Comparison of ENCODE assay signal across 18 cellular contexts in the genomic region with DNA sequence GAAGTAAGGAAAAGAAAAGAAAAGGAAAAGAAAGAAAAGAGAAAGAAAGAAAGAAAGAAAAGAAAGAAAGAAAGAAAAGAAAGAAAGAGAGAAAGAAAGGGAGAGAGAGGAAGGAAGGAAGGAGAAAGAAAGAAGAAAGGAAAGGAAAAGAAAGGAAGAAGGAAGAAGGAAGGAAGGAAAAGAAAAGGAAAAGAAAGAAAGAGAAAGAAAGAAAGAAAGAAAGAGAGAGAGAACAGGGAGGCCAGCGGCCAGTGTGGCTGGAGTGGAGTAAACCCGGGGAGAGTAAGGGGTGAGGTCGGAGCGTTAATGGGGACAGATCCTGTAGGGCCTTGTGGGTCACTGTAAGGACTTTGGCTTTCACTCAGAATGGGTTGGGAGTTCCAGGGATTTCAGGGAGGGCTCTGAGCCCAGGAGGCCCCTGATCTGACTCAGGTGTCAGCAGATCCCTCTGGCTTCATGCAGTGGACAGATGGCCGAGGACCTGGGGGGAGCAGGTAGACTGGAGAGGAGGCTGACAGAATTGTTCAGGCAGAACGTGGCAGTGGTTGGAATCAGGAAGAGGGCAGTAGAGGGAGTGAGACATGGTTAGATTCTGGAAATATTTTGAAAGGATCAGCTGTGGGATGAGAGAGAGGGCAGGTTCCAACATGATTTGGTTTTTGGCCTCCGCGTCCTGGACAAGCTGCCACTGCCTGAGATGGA. TPM values are rescaled to one million over a fixed set of nuclear protein-coding genes. Genes with fewer than 3 reads are reported as not detected.
A peak's percentile ranks its signal among the peaks of the same experiment; 100 is the strongest.
DNase-seq lines count a peak whose midpoint lies in the region; ATAC-seq, FAIRE-seq and TF ChIP-seq lines count a peak whose summit lies in the region.
"Had no signal": no experiment of that assay in that cellular context is flagged by ENCODE, and none has a peak within 500 bp of the region (broad histone marks: within the 10 kb centered on the region; RNA-seq: fewer than 3 reads in every experiment).

No MANE protein-coding gene starts in this region.

- no peak overlapping the region; a peak in 1 of 6 replicates for H3K4me3 ChIP-seq in HepG2 (replicated peaks in 1 of 3; ENCODE audit: insufficient read depth in 1 of 3, low read depth in 2 of 3, low read length in 3 of 3)
- H3K4me3 ChIP-seq in right lobe of liver, result no peak overlapping the region
- no peak overlapping the region for H3K4me3 ChIP-seq in esophagus (ENCODE audit: low read depth in 1 of 2, low read length in 2 of 2)
- H3K4me3 ChIP-seq: transverse colon had no signal

- H4K20me1 ChIP-seq in HepG2 (ENCODE audit: insufficient read depth, low read length), result no peaks in the 10 kb centered on the region

- peak overlapping the region; percentile 82 for H2AFZ ChIP-seq in HepG2 (ENCODE audit: low read length)

- H3K9me3 ChIP-seq in HepG2 (ENCODE audit: low read length) (no peaks in the 10 kb centered on the region), right lobe of liver (no peaks in the 10 kb centered on the region), esophagus (ENCODE audit: control insufficient read depth in 2 of 2, insufficient read depth in 1 of 2, low read depth in 1 of 2, low read length in 1 of 2) (no peaks in the 10 kb centered on the region)
- H3K9me3 ChIP-seq: transverse colon had no signal

- H3K27ac ChIP-seq in HepG2 (ENCODE audit: extremely low read length, insufficient read depth, low read length) (no peak overlapping the region), right lobe of liver (no peak overlapping the region), esophagus (ENCODE audit: low read depth in 2 of 2, low read length in 1 of 2) (peak overlapping the region; percentile 69 to 70)
- H3K27ac ChIP-seq: KMS-11, transverse colon had no signal

- intact Hi-C loops in HepG2 (cut with micrococcal nuclease; ENCODE audit: unreplicated experiment), result no loop called here
- intact Hi-C loops in right lobe of liver (cut with DNase I), result no loop called here

- TF ChIP-seq CTCF in HepG2 (CRISPR knock-in tag; IDR thresholded peaks at IDR 0.05), result 0 out of 2 replicates have a peak, but pooled peaks have one; percentile 3
- no peak for TF ChIP-seq CTCF in right lobe of liver (IDR thresholded peaks at IDR 0.05)
- TF ChIP-seq CTCF in type B pancreatic cell (conservative IDR thresholded peaks at IDR 0.05), result no peak

- H3K4me2 ChIP-seq in HepG2 (ENCODE audit: low read depth, low read length), result peak overlapping the region; percentile 29; the same call in 1 of the 2 replicates
- H3K4me2 ChIP-seq: KMS-11 had no signal

- CTCF ChIA-PET in HepG2 (lab: Yijun Ruan, JAX; ENCODE audit: low intra/inter-chr PET ratio, low total read pairs), result no interaction called here

- DNase-seq in HepG2 (ENCODE audit: low spot score), result no peak
- DNase-seq in right lobe of liver, result no peak
- no peak for DNase-seq in type B pancreatic cell (ENCODE audit: extremely low spot score, unreplicated experiment)
- no peak for DNase-seq in NCI-H2196 treated with DMSO at 0.1 percent for 48 hours (lab: John Stamatoyannopoulos, UW; ENCODE audit: unreplicated experiment)
- no peak for DNase-seq in NCI-H1105 treated with DMSO at 0.1 percent for 48 hours (lab: John Stamatoyannopoulos, UW)
- DNase-seq: ACHN; activated CD4-positive, alpha-beta memory T cell treated with anti-CD3 and anti-CD28 coated beads, Interleukin-2, amount 10 ng/mL, durations not matched to agents 7 days and 5 days; activated effector memory CD4-positive, alpha-beta T cell treated with Interleukin-2 at 50 U/mL for 16 hours; effector memory CD8-positive, alpha-beta T cell; NCI-H1436; NCI-H774; SIG-M5; stimulated activated CD4-positive, alpha-beta T cell treated with anti-CD3 and anti-CD28 coated beads, Interleukin-15, amount 100 ng/mL, for 24 hours; transverse colon had no signal

- peaks cover 6% of the 10 kb centered on the region for H3K4me1 Mint-ChIP-seq in type B pancreatic cell (ENCODE audit: unreplicated experiment)
- H3K4me1 Mint-ChIP-seq: activated CD4-positive, alpha-beta memory T cell treated with anti-CD3 and anti-CD28 coated beads, Interleukin-2, amount 10 ng/mL, durations not matched to agents 7 days and 5 days had no signal

- H3K79me2 ChIP-seq in HepG2 (ENCODE audit: insufficient read depth, low read length), result no peaks in the 10 kb centered on the region

- H3K27ac Mint-ChIP-seq in type B pancreatic cell, result peak overlapping the region; percentile 44
- H3K27ac Mint-ChIP-seq: activated CD4-positive, alpha-beta memory T cell treated with anti-CD3 and anti-CD28 coated beads, Interleukin-2, amount 10 ng/mL, durations not matched to agents 7 days and 5 days had no signal

- 29% methylated on average over 8 of the region's 8 CpGs for WGBS in HepG2 (ENCODE audit: low lambda C conversion rate)
- 86% methylated on average over 1 of the region's 8 CpGs for WGBS in right lobe of liver (ENCODE audit: insufficient coverage, low coverage, low lambda C conversion rate, missing lambda C conversion rate)
- 45 to 62% methylated on average over 8 of the region's 8 CpGs for WGBS in esophagus, 2 donors

- H3K36me3 ChIP-seq in HepG2 (replicated peaks in 1 of 2; ENCODE audit: control insufficient read depth in 1 of 2, insufficient read depth in 2 of 2, low read length in 2 of 2) (no peaks in the 10 kb centered on the region), right lobe of liver (no peaks in the 10 kb centered on the region), esophagus (ENCODE audit: control insufficient read depth in 2 of 2, insufficient read depth in 2 of 2, low read length in 1 of 2) (no peaks in the 10 kb centered on the region)
- H3K36me3 ChIP-seq: transverse colon had no signal

- peaks cover 34% of the 10 kb centered on the region for H3K4me1 ChIP-seq in HepG2 (ENCODE audit: insufficient read depth, low read length)
- peaks cover 0 to 10% (median 4%) of the 10 kb centered on the region in 4 donors for H3K4me1 ChIP-seq in right lobe of liver
- H3K4me1 ChIP-seq in esophagus (ENCODE audit: control insufficient read depth in 2 of 2, insufficient read depth in 2 of 2, low read length in 1 of 2), result peaks cover 4 to 23% of the 10 kb centered on the region in 2 donors

- no peaks in the 10 kb centered on the region for H3K36me3 Mint-ChIP-seq in type B pancreatic cell

- no peak for FAIRE-seq in HepG2 (lab: Jason Lieb, UNC)

- H3K4me3 Mint-ChIP-seq in type B pancreatic cell, result no peak overlapping the region
- H3K4me3 Mint-ChIP-seq: activated CD4-positive, alpha-beta memory T cell treated with anti-CD3 and anti-CD28 coated beads, Interleukin-2, amount 10 ng/mL, durations not matched to agents 7 days and 5 days; effector memory CD8-positive, alpha-beta T cell had no signal

- BruUV-seq in HepG2 (replicated peaks; lab: Mats Ljungman, UMichigan), result no TSS peak

- no peak for TF ChIP-seq POLR2A in HepG2 (IDR thresholded peaks at IDR 0.05; ENCODE audit: insufficient read depth in 1 of 2, low read depth in 2 of 2, low read length in 2 of 2)
- no peak for TF ChIP-seq POLR2A in right lobe of liver (IDR thresholded peaks at IDR 0.05)

- ATAC-seq in HepG2 (peak; percentile 37), right lobe of liver (no peak)
- ATAC-seq: effector memory CD8-positive, alpha-beta T cell had no signal

- no peak for TF ChIP-seq EP300 in HepG2 (IDR thresholded peaks at IDR 0.05; ENCODE audit: low read depth in 2 of 2, low read length in 2 of 2)
- no peak for TF ChIP-seq EP300 in HepG2 (CRISPR knock-in tag; IDR thresholded peaks at IDR 0.05; ENCODE audit: borderline replicate concordance)

- TF ChIP-seq RAD21 in HepG2 (CRISPR knock-in tag; IDR thresholded peaks at IDR 0.05), result no peak

- no peaks in the 10 kb centered on the region for H3K9me3 Mint-ChIP-seq in type B pancreatic cell
- H3K9me3 Mint-ChIP-seq: activated CD4-positive, alpha-beta memory T cell treated with anti-CD3 and anti-CD28 coated beads, Interleukin-2, amount 10 ng/mL, durations not matched to agents 7 days and 5 days; effector memory CD8-positive, alpha-beta T cell had no signal

- H3K27me3 Mint-ChIP-seq in type B pancreatic cell, result no peaks in the 10 kb centered on the region
- H3K27me3 Mint-ChIP-seq: activated CD4-positive, alpha-beta memory T cell treated with anti-CD3 and anti-CD28 coated beads, Interleukin-2, amount 10 ng/mL, durations not matched to agents 7 days and 5 days had no signal

- in situ Hi-C loops in HepG2 (cut with HindIII; ENCODE audit: extremely low pct_ligation_motif_present, low pct_unique_long_range_greater_than_20kb), result no loop called here

- POLR2A ChIA-PET in HepG2 (lab: Yijun Ruan, JAX), result no interaction called here

- no peak overlapping the region for H3K9ac ChIP-seq in HepG2 (ENCODE audit: insufficient read depth, low read depth, low read length)
- H3K9ac ChIP-seq: KMS-11 had no signal

- no peaks in the 10 kb centered on the region; a peak in 1 of 5 replicates for H3K27me3 ChIP-seq in HepG2 (ENCODE audit: control insufficient read depth in 1 of 2, insufficient read depth in 2 of 2, low read length in 2 of 2)
- no peaks in the 10 kb centered on the region for H3K27me3 ChIP-seq in right lobe of liver
- no peaks in the 10 kb centered on the region for H3K27me3 ChIP-seq in esophagus (ENCODE audit: control insufficient read depth in 1 of 2, insufficient read depth in 2 of 2, low read length in 2 of 2)

RNA-seq across cellular contexts. Expression of a gene that starts 19.8 kb away (rescaled TPM):
- not detected in 2 replicates for total RNA-seq in HepG2 (2016; rRNA removed; fragmentation: Illumina TruSeq; extraction: Trizol)
- total RNA-seq in HepG2 (2016; cell fraction: cytosol; rRNA removed; fragmentation: Illumina TruSeq; extraction: Trizol; ENCODE audit: low read depth), result not detected in 2 replicates
- not detected in 2 replicates for total RNA-seq in HepG2 (2016; cell fraction: insoluble cytoplasmic fraction; rRNA removed; fragmentation: Illumina TruSeq; extraction: Trizol)
- not detected in 2 replicates for total RNA-seq in HepG2 (2016; cell fraction: membrane; rRNA removed; fragmentation: Illumina TruSeq; extraction: Trizol)
- total RNA-seq in HepG2 (2016; cell fraction: nucleus; rRNA removed; fragmentation: Illumina TruSeq; extraction: Trizol), result not detected in 2 replicates
- polyA plus RNA-seq in HepG2 (2011; rRNA removed), result 4.9 and 5.5 TPM in 2 replicates
- 2.7 and 4.0 TPM in 2 replicates for polyA plus RNA-seq in HepG2 (2011; cell fraction: cytosol; rRNA removed)
- 3.8 and 4.8 TPM in 2 replicates for polyA plus RNA-seq in HepG2 (2011; cell fraction: nucleus; rRNA removed)
- polyA plus RNA-seq in HepG2 (2012), result 3.1 and 5.9 TPM in 2 replicates
- polyA plus RNA-seq in HepG2 (2016; cell fraction: cytosol; fragmentation: Illumina TruSeq; extraction: Trizol; ENCODE audit: low read depth), result not detected in 2 replicates
- not detected in 2 replicates for polyA plus RNA-seq in HepG2 (2016; cell fraction: insoluble cytoplasmic fraction; fragmentation: Illumina TruSeq; extraction: Trizol; ENCODE audit: low read depth)
- not detected in 2 replicates for polyA plus RNA-seq in HepG2 (2016; cell fraction: membrane; fragmentation: Illumina TruSeq; extraction: Trizol; ENCODE audit: low read depth)
- polyA plus RNA-seq in HepG2 (2016; cell fraction: nucleus; fragmentation: Illumina TruSeq; extraction: Trizol; ENCODE audit: insufficient read depth, low read depth), result not detected in 2 replicates
- 1.1 and 15.3 TPM in 2 replicates for polyA minus RNA-seq in HepG2 (2011; rRNA and poly(A)+ RNA removed; ENCODE audit: low replicate concordance)
- 0.99 TPM in 1 of 2 replicates, not detected in the other for polyA minus RNA-seq in HepG2 (2011; cell fraction: cytosol; rRNA and poly(A)+ RNA removed)
- 2.6 TPM in 1 of 2 replicates, not detected in the other for polyA minus RNA-seq in HepG2 (2011; cell fraction: nucleus; rRNA and poly(A)+ RNA removed)
- 1 to 10 TPM in 1 of 6 experiments, not detected in 5; 1.0 TPM for total RNA-seq in right lobe of liver
- polyA plus RNA-seq in esophagus, result 100 to 1,000 TPM; 630 to 697 TPM
- total RNA-seq in type B pancreatic cell (ENCODE audit: low replicate concordance), result 77.5 and 157 TPM in 2 replicates
- total RNA-seq: activated CD4-positive, alpha-beta memory T cell treated with anti-CD3 and anti-CD28 coated beads, Interleukin-2, amount 10 ng/mL, durations not matched to agents 7 days and 5 days; posterior vena cava had no signal

RNA-seq across cellular contexts. Expression of a gene that starts 39.0 kb away (rescaled TPM):
- not detected in 2 replicates for total RNA-seq in HepG2 (2016; rRNA removed; fragmentation: Illumina TruSeq; extraction: Trizol)
- not detected in 2 replicates for total RNA-seq in HepG2 (2016; cell fraction: cytosol; rRNA removed; fragmentation: Illumina TruSeq; extraction: Trizol; ENCODE audit: low read depth)
- not detected in 2 replicates for total RNA-seq in HepG2 (2016; cell fraction: insoluble cytoplasmic fraction; rRNA removed; fragmentation: Illumina TruSeq; extraction: Trizol)
- total RNA-seq in HepG2 (2016; cell fraction: membrane; rRNA removed; fragmentation: Illumina TruSeq; extraction: Trizol), result not detected in 2 replicates
- not detected in 2 replicates for total RNA-seq in HepG2 (2016; cell fraction: nucleus; rRNA removed; fragmentation: Illumina TruSeq; extraction: Trizol)
- 2.8 and 4.2 TPM in 2 replicates for polyA plus RNA-seq in HepG2 (2011; rRNA removed)
- 1.2 and 2.3 TPM in 2 replicates for polyA plus RNA-seq in HepG2 (2011; cell fraction: cytosol; rRNA removed)
- 19.3 and 20.3 TPM in 2 replicates for polyA plus RNA-seq in HepG2 (2011; cell fraction: nucleus; rRNA removed)
- polyA plus RNA-seq in HepG2 (2012), result 2.5 and 5.6 TPM in 2 replicates
- polyA plus RNA-seq in HepG2 (2016; cell fraction: cytosol; fragmentation: Illumina TruSeq; extraction: Trizol; ENCODE audit: low read depth), result not detected in 2 replicates
- not detected in 2 replicates for polyA plus RNA-seq in HepG2 (2016; cell fraction: insoluble cytoplasmic fraction; fragmentation: Illumina TruSeq; extraction: Trizol; ENCODE audit: low read depth)
- polyA plus RNA-seq in HepG2 (2016; cell fraction: membrane; fragmentation: Illumina TruSeq; extraction: Trizol; ENCODE audit: low read depth), result not detected in 2 replicates
- not detected in 2 replicates for polyA plus RNA-seq in HepG2 (2016; cell fraction: nucleus; fragmentation: Illumina TruSeq; extraction: Trizol; ENCODE audit: insufficient read depth, low read depth)
- 0.16 and 2.2 TPM in 2 replicates for polyA minus RNA-seq in HepG2 (2011; rRNA and poly(A)+ RNA removed; ENCODE audit: low replicate concordance)
- 0.59 and 0.88 TPM in 2 replicates for polyA minus RNA-seq in HepG2 (2011; cell fraction: cytosol; rRNA and poly(A)+ RNA removed)
- 0.39 and 1.5 TPM in 2 replicates for polyA minus RNA-seq in HepG2 (2011; cell fraction: nucleus; rRNA and poly(A)+ RNA removed)
- total RNA-seq in right lobe of liver, result 1 to 10 TPM in 5 of 6 experiments, under 1 TPM in 1; 0.99 to 2.0 (median 1.5) TPM
- polyA plus RNA-seq in esophagus, result 1 to 10 TPM; 6.5 to 10.0 TPM
- 0.21 and 2.2 TPM in 2 replicates for total RNA-seq in type B pancreatic cell (ENCODE audit: low replicate concordance)
- total RNA-seq: kidney epithelial cell had no signal

RNA-seq across cellular contexts. Expression of a gene that starts 42.8 kb away (rescaled TPM):
- total RNA-seq in HepG2 (2016; rRNA removed; fragmentation: Illumina TruSeq; extraction: Trizol) (not detected in 2 replicates), right lobe of liver (100 to 1,000 TPM in 4 of 6 experiments, 10 to 100 TPM in 2; 38.9 to 263 (median 140) TPM), type B pancreatic cell (ENCODE audit: low replicate concordance) (2.0 and 5.3 TPM in 2 replicates)
- 0.81 TPM in 1 of 2 replicates, not detected in the other for total RNA-seq in HepG2 (2016; cell fraction: cytosol; rRNA removed; fragmentation: Illumina TruSeq; extraction: Trizol; ENCODE audit: low read depth)
- not detected in 2 replicates for total RNA-seq in HepG2 (2016; cell fraction: insoluble cytoplasmic fraction; rRNA removed; fragmentation: Illumina TruSeq; extraction: Trizol)
- total RNA-seq in HepG2 (2016; cell fraction: membrane; rRNA removed; fragmentation: Illumina TruSeq; extraction: Trizol), result 0.83 and 1.4 TPM in 2 replicates
- not detected in 2 replicates for total RNA-seq in HepG2 (2016; cell fraction: nucleus; rRNA removed; fragmentation: Illumina TruSeq; extraction: Trizol)
- polyA plus RNA-seq in HepG2 (2011; rRNA removed) (27.0 and 31.2 TPM in 2 replicates), esophagus (10 to 100 TPM; 13.2 to 21.4 TPM)
- 20.2 and 28.4 TPM in 2 replicates for polyA plus RNA-seq in HepG2 (2011; cell fraction: cytosol; rRNA removed)
- polyA plus RNA-seq in HepG2 (2011; cell fraction: nucleus; rRNA removed), result 60.9 and 88.5 TPM in 2 replicates
- 49.0 and 114 TPM in 2 replicates for polyA plus RNA-seq in HepG2 (2012)
- polyA plus RNA-seq in HepG2 (2016; cell fraction: cytosol; fragmentation: Illumina TruSeq; extraction: Trizol; ENCODE audit: low read depth), result 1.3 and 2.3 TPM in 2 replicates
- polyA plus RNA-seq in HepG2 (2016; cell fraction: insoluble cytoplasmic fraction; fragmentation: Illumina TruSeq; extraction: Trizol; ENCODE audit: low read depth), result 1.1 and 1.5 TPM in 2 replicates
- 0.93 and 1.2 TPM in 2 replicates for polyA plus RNA-seq in HepG2 (2016; cell fraction: membrane; fragmentation: Illumina TruSeq; extraction: Trizol; ENCODE audit: low read depth)
- polyA plus RNA-seq in HepG2 (2016; cell fraction: nucleus; fragmentation: Illumina TruSeq; extraction: Trizol; ENCODE audit: insufficient read depth, low read depth), result 1.4 and 1.7 TPM in 2 replicates
- polyA minus RNA-seq in HepG2 (2011; rRNA and poly(A)+ RNA removed; ENCODE audit: low replicate concordance), result 11.9 TPM in 1 of 2 replicates, not detected in the other
- polyA minus RNA-seq in HepG2 (2011; cell fraction: cytosol; rRNA and poly(A)+ RNA removed), result 7.0 and 12.8 TPM in 2 replicates
- 2.5 and 4.8 TPM in 2 replicates for polyA minus RNA-seq in HepG2 (2011; cell fraction: nucleus; rRNA and poly(A)+ RNA removed)
- total RNA-seq: kidney epithelial cell had no signal

RNA-seq across cellular contexts. Expression of a gene that starts 47.2 kb away (rescaled TPM):
- not detected in 2 replicates for total RNA-seq in HepG2 (2016; rRNA removed; fragmentation: Illumina TruSeq; extraction: Trizol)
- not detected in 2 replicates for total RNA-seq in HepG2 (2016; cell fraction: cytosol; rRNA removed; fragmentation: Illumina TruSeq; extraction: Trizol; ENCODE audit: low read depth)
- total RNA-seq in HepG2 (2016; cell fraction: insoluble cytoplasmic fraction; rRNA removed; fragmentation: Illumina TruSeq; extraction: Trizol), result not detected in 2 replicates
- total RNA-seq in HepG2 (2016; cell fraction: membrane; rRNA removed; fragmentation: Illumina TruSeq; extraction: Trizol), result not detected in 2 replicates
- total RNA-seq in HepG2 (2016; cell fraction: nucleus; rRNA removed; fragmentation: Illumina TruSeq; extraction: Trizol), result not detected in 2 replicates
- polyA plus RNA-seq in HepG2 (2011; rRNA removed), result 0.17 and 0.55 TPM in 2 replicates
- polyA plus RNA-seq in HepG2 (2011; cell fraction: cytosol; rRNA removed), result not detected in 2 replicates
- polyA plus RNA-seq in HepG2 (2011; cell fraction: nucleus; rRNA removed), result 2.3 and 3.0 TPM in 2 replicates
- polyA plus RNA-seq in HepG2 (2012), result 0.40 and 0.55 TPM in 2 replicates
- not detected in 2 replicates for polyA plus RNA-seq in HepG2 (2016; cell fraction: cytosol; fragmentation: Illumina TruSeq; extraction: Trizol; ENCODE audit: low read depth)
- polyA plus RNA-seq in HepG2 (2016; cell fraction: insoluble cytoplasmic fraction; fragmentation: Illumina TruSeq; extraction: Trizol; ENCODE audit: low read depth), result not detected in 2 replicates
- not detected in 2 replicates for polyA plus RNA-seq in HepG2 (2016; cell fraction: membrane; fragmentation: Illumina TruSeq; extraction: Trizol; ENCODE audit: low read depth)
- not detected in 2 replicates for polyA plus RNA-seq in HepG2 (2016; cell fraction: nucleus; fragmentation: Illumina TruSeq; extraction: Trizol; ENCODE audit: insufficient read depth, low read depth)
- polyA minus RNA-seq in HepG2 (2011; rRNA and poly(A)+ RNA removed; ENCODE audit: low replicate concordance), result 1.1 TPM in 1 of 2 replicates, not detected in the other
- not detected in 2 replicates for polyA minus RNA-seq in HepG2 (2011; cell fraction: cytosol; rRNA and poly(A)+ RNA removed)
- not detected in 2 replicates for polyA minus RNA-seq in HepG2 (2011; cell fraction: nucleus; rRNA and poly(A)+ RNA removed)
- under 1 TPM in 1 of 6 experiments, not detected in 5; 0.49 TPM for total RNA-seq in right lobe of liver
- polyA plus RNA-seq in esophagus, result under 1 TPM; 0.09 to 0.14 TPM
- 1.5 TPM in 1 of 2 replicates, not detected in the other for total RNA-seq in type B pancreatic cell (ENCODE audit: low replicate concordance)
- total RNA-seq: kidney epithelial cell, transverse colon had no signal

RNA-seq across cellular contexts. Expression of a gene that starts 54.3 kb away (rescaled TPM):
- total RNA-seq in HepG2 (2016; rRNA removed; fragmentation: Illumina TruSeq; extraction: Trizol) (23.9 and 46.7 TPM in 2 replicates), right lobe of liver (100 to 1,000 TPM; 285 to 486 (median 374) TPM), type B pancreatic cell (ENCODE audit: low replicate concordance) (15.1 and 17.1 TPM in 2 replicates)
- total RNA-seq in HepG2 (2016; cell fraction: cytosol; rRNA removed; fragmentation: Illumina TruSeq; extraction: Trizol; ENCODE audit: low read depth), result 42.7 and 50.6 TPM in 2 replicates
- 21.2 and 50.0 TPM in 2 replicates for total RNA-seq in HepG2 (2016; cell fraction: insoluble cytoplasmic fraction; rRNA removed; fragmentation: Illumina TruSeq; extraction: Trizol)
- total RNA-seq in HepG2 (2016; cell fraction: membrane; rRNA removed; fragmentation: Illumina TruSeq; extraction: Trizol), result 54.3 and 66.8 TPM in 2 replicates
- 45.3 and 57.3 TPM in 2 replicates for total RNA-seq in HepG2 (2016; cell fraction: nucleus; rRNA removed; fragmentation: Illumina TruSeq; extraction: Trizol)
- polyA plus RNA-seq in HepG2 (2011; rRNA removed) (261 and 364 TPM in 2 replicates), esophagus (under 1 TPM; 0.04 to 0.16 TPM)
- polyA plus RNA-seq in HepG2 (2011; cell fraction: cytosol; rRNA removed), result 287 and 379 TPM in 2 replicates
- 902 and 1,132 TPM in 2 replicates for polyA plus RNA-seq in HepG2 (2011; cell fraction: nucleus; rRNA removed)
- 157 and 225 TPM in 2 replicates for polyA plus RNA-seq in HepG2 (2012)
- polyA plus RNA-seq in HepG2 (2016; cell fraction: cytosol; fragmentation: Illumina TruSeq; extraction: Trizol; ENCODE audit: low read depth), result 63.0 and 76.1 TPM in 2 replicates
- polyA plus RNA-seq in HepG2 (2016; cell fraction: insoluble cytoplasmic fraction; fragmentation: Illumina TruSeq; extraction: Trizol; ENCODE audit: low read depth), result 32.2 and 40.3 TPM in 2 replicates
- 76.4 and 86.0 TPM in 2 replicates for polyA plus RNA-seq in HepG2 (2016; cell fraction: membrane; fragmentation: Illumina TruSeq; extraction: Trizol; ENCODE audit: low read depth)
- polyA plus RNA-seq in HepG2 (2016; cell fraction: nucleus; fragmentation: Illumina TruSeq; extraction: Trizol; ENCODE audit: insufficient read depth, low read depth), result 121 and 129 TPM in 2 replicates
- 189 TPM in 1 of 2 replicates, not detected in the other for polyA minus RNA-seq in HepG2 (2011; rRNA and poly(A)+ RNA removed; ENCODE audit: low replicate concordance)
- polyA minus RNA-seq in HepG2 (2011; cell fraction: cytosol; rRNA and poly(A)+ RNA removed), result 86.7 and 119 TPM in 2 replicates
- polyA minus RNA-seq in HepG2 (2011; cell fraction: nucleus; rRNA and poly(A)+ RNA removed), result 78.7 and 86.0 TPM in 2 replicates
- total RNA-seq: activated CD4-positive, alpha-beta memory T cell treated with anti-CD3 and anti-CD28 coated beads, Interleukin-2, amount 10 ng/mL, durations not matched to agents 7 days and 5 days had no signal

Comparison
In these comparisons a context has a peak if more than half of its experiments do, and no peak if none do; other contexts are left out.
1. H3K27ac ChIP-seq: peak in esophagus (2 of 2); none in HepG2 (single experiment) and right lobe of liver (0 of 3).
2. RNA of a gene that starts 19.8 kb away (total RNA-seq): 77.5 to 157 TPM in type B pancreatic cell; 1.0 TPM in right lobe of liver and not detected in HepG2; every median in the first group is over 10 times any median in the second.